ENCODE assay signal across 2 cellular contexts in the genomic region with DNA sequence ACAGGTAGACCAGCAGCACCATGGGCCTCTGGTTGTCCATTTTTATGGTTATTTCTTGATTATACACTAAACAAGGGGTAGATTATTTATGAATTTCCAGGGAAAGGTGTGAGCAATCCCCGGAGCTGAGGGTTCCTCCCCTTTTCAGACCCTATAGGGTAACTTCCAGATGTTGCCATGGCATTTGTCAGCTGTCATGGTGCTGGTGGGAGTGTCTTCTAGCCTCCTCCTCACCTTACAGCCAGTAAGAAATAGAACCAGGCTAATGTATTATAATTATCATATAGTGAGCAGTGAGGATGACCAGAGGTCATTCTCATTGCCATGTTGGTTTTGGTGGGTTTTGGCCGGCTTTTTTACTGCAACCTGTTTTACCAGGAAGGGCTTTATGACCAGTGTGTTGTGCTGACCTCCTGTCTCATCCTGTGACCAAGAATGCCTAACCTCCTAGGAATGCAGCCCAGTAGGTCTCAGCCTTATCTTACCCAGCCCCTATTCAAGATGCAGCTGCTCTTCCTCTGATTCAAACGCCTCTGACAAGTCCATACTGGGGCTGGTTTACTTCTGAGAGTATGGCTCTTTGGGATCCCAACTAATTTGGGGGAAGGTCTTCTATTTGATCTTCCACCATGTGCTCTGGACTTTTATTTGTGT.
TF ChIP-seq lines count a peak whose summit lies in the region.

No MANE protein-coding gene starts in this region.

TF ChIP-seq in SK-N-SH treated with all-trans-retinoic acid at 6 μM for 48 hours, 23 proteins besides CTCF, POLR2A, EP300 and RAD21 (continued from another document):
- TF ChIP-seq PATZ1 (CRISPR knock-in tag; IDR thresholded peaks at IDR 0.05; ENCODE audit: borderline replicate concordance), result no peak

TF ChIP-seq in SK-N-SH, 30 proteins besides CTCF, POLR2A, EP300 and RAD21 (continued from another document):
- TF ChIP-seq RXRA (IDR thresholded peaks at IDR 0.05; ENCODE audit: borderline replicate concordance, low read depth) (no peak), EZH2phosphoT487 (IDR thresholded peaks at IDR 0.05; ENCODE audit: borderline replicate concordance, low read depth) (no peak), MXI1 (IDR thresholded peaks at IDR 0.05; ENCODE audit: low read depth, low read length) (no peak), PBX3 (IDR thresholded peaks at IDR 0.05) (no peak), USF1 (IDR thresholded peaks at IDR 0.05; ENCODE audit: borderline replicate concordance, low read depth) (no peak), ZBTB33 (IDR thresholded peaks at IDR 0.05; ENCODE audit: borderline replicate concordance, low read depth) (no peak), JUND (IDR thresholded peaks at IDR 0.05) (no peak), NRF1 (IDR thresholded peaks at IDR 0.05; ENCODE audit: low read depth, low read length) (no peak), SMC3 (IDR thresholded peaks at IDR 0.05; ENCODE audit: low read depth, low read length) (no peak), IRF3 (IDR thresholded peaks at IDR 0.05; ENCODE audit: low read depth, low read length) (no peak)
- TF ChIP-seq, protein P1, sequence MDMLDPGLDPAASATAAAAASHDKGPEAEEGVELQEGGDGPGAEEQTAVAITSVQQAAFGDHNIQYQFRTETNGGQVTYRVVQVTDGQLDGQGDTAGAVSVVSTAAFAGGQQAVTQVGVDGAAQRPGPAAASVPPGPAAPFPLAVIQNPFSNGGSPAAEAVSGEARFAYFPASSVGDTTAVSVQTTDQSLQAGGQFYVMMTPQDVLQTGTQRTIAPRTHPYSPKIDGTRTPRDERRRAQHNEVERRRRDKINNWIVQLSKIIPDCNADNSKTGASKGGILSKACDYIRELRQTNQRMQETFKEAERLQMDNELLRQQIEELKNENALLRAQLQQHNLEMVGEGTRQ (IDR thresholded peaks at IDR 0.05; ENCODE audit: borderline replicate concordance, low read depth, low read length), result no peak
